ENCODE assay signal across 1 cellular context in genomic region chr20:434661-435419, GRCh38.
TF ChIP-seq lines count a peak whose summit lies in the region.

No MANE protein-coding gene starts in this region.

TF ChIP-seq in GM23338, 12 proteins besides CTCF, POLR2A, EP300 and RAD21:
- TF ChIP-seq NANOG (IDR thresholded peaks at IDR 0.05; ENCODE audit: borderline replicate concordance) (no peak), EZH2phosphoT487 (IDR thresholded peaks at IDR 0.05; ENCODE audit: unreplicated experiment) (no peak), STAT1 (IDR thresholded peaks at IDR 0.05; ENCODE audit: unreplicated experiment) (no peak)
